In the genomic region with DNA sequence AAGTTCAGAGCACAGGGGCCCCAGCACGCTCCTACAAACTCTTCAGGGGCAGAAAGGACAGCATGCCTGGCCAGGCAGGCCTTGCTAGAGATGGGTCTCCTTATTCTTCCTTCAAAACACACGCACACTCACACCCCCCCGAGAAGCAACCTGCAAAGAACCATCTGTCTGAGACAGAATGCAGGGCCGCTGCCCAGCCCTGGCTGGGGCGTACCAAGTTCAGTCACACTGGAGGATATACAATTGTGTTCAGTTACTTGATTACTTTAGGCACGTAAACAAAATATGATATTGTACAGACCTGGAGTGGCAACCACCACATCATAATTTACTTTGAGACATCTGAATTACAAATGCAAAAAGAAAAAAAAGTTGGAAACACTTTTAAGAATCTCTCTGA, we compare ENCODE assay signal across 1 cellular context.
TF ChIP-seq lines count a peak whose summit lies in the region.

No MANE protein-coding gene starts in this region.

TF ChIP-seq in HEK293, 187 proteins besides CTCF, POLR2A, EP300 and RAD21 (continued from another document):
- TF ChIP-seq ZBTB11 (tag by site-specific recombination; conservative IDR thresholded peaks at IDR 0.05; ENCODE audit: low read depth) = no peak
- TF ChIP-seq SALL2 (tag by site-specific recombination; IDR thresholded peaks at IDR 0.05; ENCODE audit: borderline replicate concordance) = no peak
